In the genomic region with DNA sequence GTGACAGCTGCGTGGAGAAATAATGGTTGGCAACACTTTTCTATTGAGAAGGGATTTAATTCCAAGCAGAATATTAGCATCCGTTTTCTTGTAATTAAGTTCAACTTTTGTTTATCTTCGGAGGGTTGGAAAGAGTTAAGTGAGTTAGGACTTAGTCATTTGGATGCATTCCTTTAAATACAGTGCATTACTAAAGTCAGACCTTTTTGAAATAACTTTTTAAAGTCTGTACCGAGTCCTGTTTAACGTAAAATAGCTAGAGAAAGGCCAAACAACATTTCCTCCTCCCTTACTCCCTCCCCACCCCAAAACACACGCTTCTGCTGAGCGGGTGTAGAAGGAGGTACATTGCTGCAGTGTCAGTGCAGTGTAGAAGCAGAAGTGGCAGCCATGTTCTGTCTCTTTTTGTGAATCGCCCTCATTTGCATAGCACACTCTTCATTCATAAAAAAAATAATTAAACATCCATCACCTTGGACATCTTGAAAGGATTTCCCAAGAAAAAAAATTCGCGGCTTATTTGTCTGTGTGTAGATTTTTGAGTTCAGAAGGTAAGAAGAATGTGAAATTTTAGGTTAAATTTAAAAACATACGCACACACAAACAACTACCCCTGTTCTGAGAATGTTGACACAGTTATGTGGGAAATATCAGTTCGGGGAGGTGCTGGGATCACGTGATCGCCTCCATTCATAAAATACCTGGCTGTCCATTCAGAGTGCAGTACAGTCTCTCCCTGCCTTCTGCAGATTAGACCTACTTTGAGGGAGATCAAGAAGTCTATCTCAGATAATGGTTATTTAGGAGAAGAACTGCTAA, we compare ENCODE assay signal across 8 cellular contexts. TPM values are rescaled to one million over a fixed set of nuclear protein-coding genes. Genes with fewer than 3 reads are reported as not detected.
DNase-seq lines count a peak whose midpoint lies in the region; ATAC-seq and TF ChIP-seq lines count a peak whose summit lies in the region.

No MANE protein-coding gene starts in this region.

- intact Hi-C loops in natural killer cell (cut with micrococcal nuclease), result loop anchor here (5.0 kb wide), 1 partner anchor 53 kb away; no protein-coding TSS in a partner anchor

- H3K36me3 Mint-ChIP-seq in natural killer cell, result no peaks in the 10 kb centered on the region

- H3K4me3 Mint-ChIP-seq in natural killer cell, result peak overlapping the region; percentile 91

- H3K36me3 ChIP-seq in ACC112 (ENCODE audit: insufficient read depth, low read length) (no peaks in the 10 kb centered on the region), fibroblast of lung (ENCODE audit: control insufficient read depth, insufficient read depth, low read length) (no peaks in the 10 kb centered on the region)

- H3K27me3 ChIP-seq in ACC112 (ENCODE audit: insufficient read depth, low read length), result no peaks in the 10 kb centered on the region
- no peaks in the 10 kb centered on the region for H3K27me3 ChIP-seq in fibroblast of lung (ENCODE audit: control insufficient read depth, insufficient read depth, low read length)

- peak overlapping the region; percentile 93 for H3K27ac ChIP-seq in ACC112 (ENCODE audit: low read depth, low read length)
- peak overlapping the region; percentile 93 for H3K27ac ChIP-seq in fibroblast of lung (ENCODE audit: insufficient read depth, low read length)

- H4K20me1 ChIP-seq in fibroblast of lung (ENCODE audit: control insufficient read depth, extremely low read depth, insufficient read depth, low read length), result peaks cover 14% of the 10 kb centered on the region

- peaks cover 69% of the 10 kb centered on the region for H3K79me2 ChIP-seq in ACC112 (ENCODE audit: control insufficient read depth, insufficient read depth, low read length, unreplicated experiment)
- peaks cover 67% of the 10 kb centered on the region for H3K79me2 ChIP-seq in fibroblast of lung (ENCODE audit: control insufficient read depth, insufficient read depth, low read length)

- peaks cover 29 to 30% of the 10 kb centered on the region in 2 donors for H3K4me1 Mint-ChIP-seq in natural killer cell

- ATAC-seq in GM18498 (IDR thresholded peaks at IDR 0.05; ENCODE audit: unreplicated experiment) (peak; percentile 56), HG03060 (IDR thresholded peaks at IDR 0.05; ENCODE audit: low read depth, unreplicated experiment) (peak; percentile 39), natural killer cell (peak; percentile 54 to 67 (median 58))

- no peaks in the 10 kb centered on the region for H3K9me3 ChIP-seq in fibroblast of lung (ENCODE audit: control insufficient read depth, insufficient read depth, low read depth, low read length)

- H3K4me1 ChIP-seq in ACC112 (ENCODE audit: control insufficient read depth, insufficient read depth, low read length, unreplicated experiment) (peaks cover 26% of the 10 kb centered on the region), fibroblast of lung (ENCODE audit: control insufficient read depth, extremely low read depth, insufficient read depth, low read length) (peaks cover 10% of the 10 kb centered on the region)

- H3K27ac Mint-ChIP-seq in natural killer cell, result peak overlapping the region; percentile 64 to 81

- no peaks in the 10 kb centered on the region for H3K9me3 Mint-ChIP-seq in natural killer cell

- H2AFZ ChIP-seq in ACC112 (ENCODE audit: low read length, unreplicated experiment) (no peak overlapping the region), fibroblast of lung (ENCODE audit: low read length) (no peak overlapping the region)

- peak overlapping the region; percentile 54 for H3K9ac ChIP-seq in fibroblast of lung (ENCODE audit: insufficient read depth, low read length)

- no peak for TF ChIP-seq CTCF in fibroblast of lung (conservative IDR thresholded peaks at IDR 0.05 in 1 of 2, IDR thresholded peaks at IDR 0.05 in 1 of 2; ENCODE audit: low read depth in 1 of 2, low read length in 2 of 2)
- TF ChIP-seq CTCF in natural killer cell (IDR thresholded peaks at IDR 0.05), result no peak

- H3K27me3 Mint-ChIP-seq in natural killer cell (ENCODE audit: low read depth in 2 of 2), result peaks cover 3 to 5% of the 10 kb centered on the region in 2 donors

- DNase-seq in NCI-H345 (lab: John Stamatoyannopoulos, UW) (peak; percentile 33), fibroblast of lung (ENCODE audit: low read depth in 2 of 2) (peak; percentile 65 to 73), natural killer cell (no peak), NCI-H2029 treated with DMSO at 0.1 percent for 48 hours (lab: John Stamatoyannopoulos, UW) (no peak)
- DNase-seq in activated T-cell treated with anti-CD3 and anti-CD28 coated beads, Interleukin-2, amount 50 U/mL, for 1 hour, result peak; percentile 22

- H3K4me2 ChIP-seq in fibroblast of lung (ENCODE audit: extremely low read depth, insufficient read depth, low read length), result peak overlapping the region; percentile 95

- peak overlapping the region; percentile 92 for H3K4me3 ChIP-seq in ACC112 (ENCODE audit: low read depth, low read length)
- H3K4me3 ChIP-seq in fibroblast of lung (replicated peaks in 1 of 4; ENCODE audit: control extremely low read depth in 1 of 4, insufficient read depth in 1 of 4, low read depth in 3 of 4, low read length in 4 of 4), result peak overlapping the region; percentile 92 to 99 (median 99)

RNA-seq across cellular contexts. Expression of gene SPRED1, which starts 1.6 kb away (rescaled TPM):
- 31.6 and 39.0 TPM in 2 replicates for total RNA-seq in fibroblast of lung
- 17.2 and 19.7 TPM in 2 replicates for polyA plus RNA-seq in fibroblast of lung
- polyA plus RNA-seq in fibroblast of lung (2012), result 16.0 and 17.7 TPM in 2 replicates
- 5.4 and 8.6 TPM in 2 replicates for polyA minus RNA-seq in fibroblast of lung (ENCODE audit: low replicate concordance)
- total RNA-seq in natural killer cell, result 1 to 10 TPM; 1.1 to 2.0 (median 1.5) TPM

Comparison
In these comparisons a context has a peak if more than half of its experiments do, and no peak if none do; other contexts are left out.
1. DNase-seq: peak in NCI-H345 (single experiment), activated T-cell treated with anti-CD3 and anti-CD28 coated beads, Interleukin-2, amount 50 U/mL, for 1 hour (single experiment) and fibroblast of lung (2 of 2); none in natural killer cell (single experiment) and NCI-H2029 treated with DMSO at 0.1 percent for 48 hours (single experiment).
2. RNA of gene SPRED1, which starts 1.6 kb away (total RNA-seq): 31.6 to 39.0 TPM in fibroblast of lung; 1.1 to 2.0 TPM in natural killer cell; every median in the first group is over 10 times any median in the second.
3. Peak in every context shown above with its lines, with median percentiles within 50 percentile points of each other: ATAC-seq.